ENCODE assay signal across 22 cellular contexts in the genomic region with DNA sequence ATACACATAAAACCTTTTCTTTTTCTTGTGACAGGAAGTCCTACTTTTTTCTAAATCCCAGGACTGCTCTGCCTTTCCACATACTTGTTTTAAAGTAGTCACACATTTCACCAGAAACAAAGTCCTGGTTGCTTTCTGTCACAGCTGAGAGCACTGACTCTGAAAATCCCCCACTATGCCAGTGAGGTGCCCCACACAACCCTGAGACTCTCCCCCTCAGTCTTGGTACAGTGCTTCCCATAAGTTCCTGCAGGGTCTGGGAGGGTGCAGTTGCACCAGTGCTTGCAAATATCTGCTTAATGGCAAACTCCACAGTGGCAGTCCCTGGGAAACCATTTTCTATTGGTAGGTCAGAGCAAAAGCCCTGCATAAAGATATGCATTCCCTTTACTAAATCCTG.
"Had no signal": no experiment of that assay in that cellular context is flagged by ENCODE, and none has a peak within 500 bp of the region (broad histone marks: within the 10 kb centered on the region; RNA-seq: fewer than 3 reads in every experiment).

No MANE protein-coding gene starts in this region.

- H3K4me2 ChIP-seq: KMS-11 had no signal

- H3K36me3 Mint-ChIP-seq: IgD-negative memory B cell had no signal

- H3K36me3 ChIP-seq: SJSA1 had no signal

- H3K9me3 ChIP-seq: SJSA1 had no signal

- H3K4me3 Mint-ChIP-seq: IgD-negative memory B cell had no signal

- H3K4me3 ChIP-seq: K562, SJSA1, SK-N-MC had no signal

- H3K27me3 ChIP-seq: SJSA1 had no signal

- H3K4me1 ChIP-seq: SJSA1 had no signal

- H3K9ac ChIP-seq: KMS-11 had no signal

- DNase-seq: Kasumi-1, MM.1S, NCI-H1092 treated with DMSO at 0.1 percent for 48 hours, NCI-H1436, NCI-H187, NCI-H2029, NCI-H2081 treated with DMSO at 0.1 percent for 48 hours, NCI-H2171, NCI-H226, NCI-H446, NCI-H510A, NCI-H524 treated with DMSO at 0.1 percent for 48 hours, NCI-H69, NCI-H774, Right ventricle myocardium superior, RPMI8226, SIG-M5 had no signal

- H3K27ac Mint-ChIP-seq: IgD-negative memory B cell had no signal

- H3K27ac ChIP-seq: KMS-11, SJSA1, SK-N-MC had no signal

- ATAC-seq: K562 had no signal
